9 cellular contexts compared by ENCODE assay signal in the genomic region with DNA sequence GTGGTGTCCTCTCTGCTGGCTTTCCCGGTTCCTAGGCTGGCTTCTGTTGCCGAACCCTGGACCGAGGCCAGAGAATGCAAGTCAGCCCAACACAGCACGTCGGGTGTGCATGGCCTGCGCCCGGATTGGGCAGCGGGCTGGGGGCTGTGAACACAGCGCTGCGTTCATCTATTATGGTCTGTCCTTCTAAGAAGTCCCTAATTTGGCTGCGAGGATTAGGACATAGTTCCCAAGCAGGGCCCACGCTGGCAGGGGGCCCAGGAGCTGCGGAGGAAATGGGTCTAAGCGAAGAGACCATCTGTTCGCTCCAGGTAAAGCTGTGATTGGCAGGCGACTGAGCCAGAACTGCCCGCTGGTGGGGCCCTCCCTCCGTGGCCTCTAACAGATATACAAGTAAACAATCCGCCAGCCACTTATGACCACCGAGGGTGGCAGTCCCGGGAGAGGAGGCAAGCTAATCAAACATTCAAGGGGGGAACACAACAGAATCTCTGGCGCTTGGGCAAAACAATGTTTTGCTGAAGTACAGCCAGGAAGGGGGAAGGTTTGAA. TPM values are rescaled to one million over a fixed set of nuclear protein-coding genes. Genes with fewer than 3 reads are reported as not detected.
DNase-seq lines count a peak whose midpoint lies in the region; ATAC-seq, FAIRE-seq and TF ChIP-seq lines count a peak whose summit lies in the region.
"Had no signal": no experiment of that assay in that cellular context is flagged by ENCODE, and none has a peak within 500 bp of the region (broad histone marks: within the 10 kb centered on the region; RNA-seq: fewer than 3 reads in every experiment).

No MANE protein-coding gene starts in this region.

- no peak for FAIRE-seq in astrocyte (lab: Jason Lieb, UNC)
- FAIRE-seq: colon had no signal

- H3K4me3 ChIP-seq in astrocyte (ENCODE audit: insufficient read depth, low read depth, low read length), result no peak overlapping the region
- H3K4me3 ChIP-seq in skeletal muscle tissue (ENCODE audit: low read length in 3 of 3), result peak overlapping the region; percentile 16 to 63 (median 41)

- no peaks in the 10 kb centered on the region for H3K9me3 ChIP-seq in astrocyte (ENCODE audit: insufficient read depth, low read depth, low read length)
- no peaks in the 10 kb centered on the region for H3K9me3 ChIP-seq in skeletal muscle tissue (ENCODE audit: control insufficient read depth in 3 of 3, low read length in 3 of 3)

- H3K27me3 ChIP-seq in astrocyte (ENCODE audit: insufficient read depth, low read length), result no peaks in the 10 kb centered on the region
- no peaks in the 10 kb centered on the region for H3K27me3 ChIP-seq in skeletal muscle tissue (ENCODE audit: control insufficient read depth in 3 of 3, insufficient read depth in 3 of 3, low read length in 3 of 3)

- no peaks in the 10 kb centered on the region for H3K9me3 Mint-ChIP-seq in astrocyte (ENCODE audit: unreplicated experiment)

- H3K4me1 ChIP-seq in astrocyte (ENCODE audit: insufficient read depth, low read length) (peaks cover 7% of the 10 kb centered on the region), skeletal muscle tissue (ENCODE audit: control insufficient read depth in 3 of 3, insufficient read depth in 3 of 3, low read length in 3 of 3) (peaks cover 13 to 17% (median 16%) of the 10 kb centered on the region in 3 donors)

- no peaks in the 10 kb centered on the region for H3K79me2 ChIP-seq in astrocyte (ENCODE audit: insufficient read depth, low read length)

- peak overlapping the region; percentile 48 for H2AFZ ChIP-seq in astrocyte (ENCODE audit: low read depth, low read length)

- peaks cover 4% of the 10 kb centered on the region for H3K27me3 Mint-ChIP-seq in astrocyte (ENCODE audit: low read depth, unreplicated experiment)

- ATAC-seq in GM21515 (IDR thresholded peaks at IDR 0.05; ENCODE audit: unreplicated experiment), result no peak

- no peak overlapping the region for H3K27ac Mint-ChIP-seq in astrocyte (ENCODE audit: unreplicated experiment)

- no peak overlapping the region for H3K9ac ChIP-seq in astrocyte (ENCODE audit: low read length)
- H3K9ac ChIP-seq in skeletal muscle tissue (ENCODE audit: low read depth in 1 of 3, low read length in 3 of 3), result peak overlapping the region; percentile 28 to 78 (median 57)

- DNase-seq in DMS 273 (lab: John Stamatoyannopoulos, UW; ENCODE audit: unreplicated experiment), result peak; percentile 99
- DNase-seq in NCI-H1930 (lab: John Stamatoyannopoulos, UW), result peak; percentile 17 to 25
- peak; percentile 36 for DNase-seq in astrocyte (ENCODE audit: low read depth)
- peak; percentile 63 for DNase-seq in iPS-NIHi7 (ENCODE audit: extremely low spot score)
- no peak for DNase-seq in NK-92 (lab: John Stamatoyannopoulos, UW; ENCODE audit: unreplicated experiment)
- no peak for DNase-seq in foreskin melanocyte

- peaks cover 10% of the 10 kb centered on the region for H3K4me1 Mint-ChIP-seq in astrocyte (ENCODE audit: low read depth, unreplicated experiment)

- H3K36me3 Mint-ChIP-seq in astrocyte (ENCODE audit: low read depth, unreplicated experiment), result no peaks in the 10 kb centered on the region

- H3K4me3 Mint-ChIP-seq in astrocyte (ENCODE audit: unreplicated experiment), result peak overlapping the region; percentile 51

- TF ChIP-seq CTCF in astrocyte (IDR thresholded peaks at IDR 0.05; ENCODE audit: insufficient read depth, low read depth, low read length), result no peak

- H3K4me2 ChIP-seq in astrocyte (ENCODE audit: low read length), result peak overlapping the region; percentile 50

- H4K20me1 ChIP-seq in astrocyte (ENCODE audit: insufficient read depth, low read length), result no peaks in the 10 kb centered on the region

- H3K27ac ChIP-seq in astrocyte (ENCODE audit: low read depth, low read length), result no peak overlapping the region
- peak overlapping the region; percentile 9 for H3K27ac ChIP-seq in skeletal muscle tissue (ENCODE audit: low read depth, low read length)

- H3K36me3 ChIP-seq in astrocyte (ENCODE audit: insufficient read depth, low read length), result no peaks in the 10 kb centered on the region
- H3K36me3 ChIP-seq in skeletal muscle tissue (ENCODE audit: control insufficient read depth in 3 of 3, insufficient read depth in 3 of 3, low read length in 3 of 3), result no peaks in the 10 kb centered on the region

RNA-seq across cellular contexts. Expression of gene SYCE2, which starts 6.0 kb away (rescaled TPM):
- total RNA-seq in astrocyte (0.50 TPM in 1 of 2 replicates, not detected in the other), skeletal muscle tissue (not detected)

RNA-seq across cellular contexts. Expression of gene FARSA, which starts 20.4 kb away (rescaled TPM):
- total RNA-seq in astrocyte (76.7 and 80.4 TPM in 2 replicates), skeletal muscle tissue (49.1 TPM)

RNA-seq across cellular contexts. Expression of gene GCDH, which starts 22.1 kb away (rescaled TPM):
- total RNA-seq in astrocyte, result 15.5 and 17.5 TPM in 2 replicates
- 39.7 TPM for total RNA-seq in skeletal muscle tissue

RNA-seq across cellular contexts. Expression of gene CALR, which starts 25.3 kb away (rescaled TPM):
- total RNA-seq in astrocyte (2,193 and 2,309 TPM in 2 replicates), skeletal muscle tissue (382 TPM)

RNA-seq across cellular contexts. Expression of gene KLF1, which starts 26.1 kb away (rescaled TPM):
- total RNA-seq in astrocyte (0.17 TPM in 1 of 2 replicates, not detected in the other), skeletal muscle tissue (2.1 TPM)

Comparison
In these comparisons a context has a peak if more than half of its experiments do, and no peak if none do; other contexts are left out.
1. DNase-seq: peak in DMS 273 (single experiment), NCI-H1930 (2 of 2), astrocyte (single experiment) and iPS-NIHi7 (single experiment); none in NK-92 (single experiment) and foreskin melanocyte (single experiment).